Comparison of ENCODE assay signal across 22 cellular contexts in the genomic region with DNA sequence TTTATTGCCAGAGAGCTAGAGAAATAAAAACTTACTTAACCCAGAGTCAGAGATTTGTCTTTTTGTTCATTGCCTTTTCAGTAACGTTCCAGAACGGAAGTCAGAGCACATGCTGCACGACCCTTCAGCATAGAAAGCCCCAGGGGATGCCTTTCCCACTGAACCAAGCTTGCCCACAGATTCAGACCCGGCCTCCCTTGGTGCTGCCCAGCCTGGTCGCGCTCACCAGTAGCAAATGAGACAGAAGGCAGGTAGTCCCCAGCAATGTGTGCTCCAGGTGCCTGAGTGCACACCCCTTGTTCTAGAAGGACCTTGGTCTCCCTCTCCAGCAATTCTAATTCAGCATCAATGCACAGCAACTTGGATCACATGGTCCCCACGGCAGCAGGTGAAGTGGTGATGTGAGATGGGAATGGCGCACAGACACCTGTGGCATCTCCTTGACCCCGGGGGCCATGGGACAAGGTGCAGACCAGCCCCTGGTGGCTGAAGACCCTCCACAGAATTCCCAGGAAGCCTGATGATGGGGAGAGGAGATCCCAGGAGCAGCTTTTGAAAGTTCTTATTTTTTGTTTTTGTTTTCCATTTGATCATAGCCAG.
DNase-seq lines count a peak whose midpoint lies in the region; ATAC-seq, FAIRE-seq and TF ChIP-seq lines count a peak whose summit lies in the region.
"Had no signal": no experiment of that assay in that cellular context is flagged by ENCODE, and none has a peak within 500 bp of the region (broad histone marks: within the 10 kb centered on the region; RNA-seq: fewer than 3 reads in every experiment).

No MANE protein-coding gene starts in this region.

- H3K36me3 ChIP-seq in right atrium auricular region (no peaks in the 10 kb centered on the region), kidney (ENCODE audit: control insufficient read depth in 1 of 2, insufficient read depth in 2 of 2, low read length in 2 of 2) (no peaks in the 10 kb centered on the region), thyroid gland (no peaks in the 10 kb centered on the region)
- no peaks in the 10 kb centered on the region for H3K36me3 ChIP-seq in BLaER1 treated with 17β-estradiol and CSF1 and Interleukin-3, amounts not matched to agents 10 nM and 100 nM
- H3K36me3 ChIP-seq: HAP-1 had no signal

- H3K4me1 ChIP-seq in right atrium auricular region (no peaks in the 10 kb centered on the region), kidney (ENCODE audit: control insufficient read depth in 1 of 2, insufficient read depth in 1 of 2, low read depth in 1 of 2, low read length in 2 of 2) (no peaks in the 10 kb centered on the region), thyroid gland (peaks cover 2 to 8% of the 10 kb centered on the region in 2 donors), foreskin keratinocyte (no peaks in the 10 kb centered on the region)
- peaks cover 0 to 82% (median 68%) of the 10 kb centered on the region in 10 experiments; a peak in 19 of 20 replicates for H3K4me1 ChIP-seq in BLaER1 treated with 17β-estradiol and CSF1 and Interleukin-3, amounts not matched to agents 10 nM and 100 nM
- H3K4me1 ChIP-seq: HAP-1 had no signal

- no peak for FAIRE-seq in kidney (lab: Jason Lieb, UNC)
- FAIRE-seq: A549, D721Med, GM12878, GM18507, H54 had no signal

- 0 out of 22 replicates have a peak, but pooled peaks cover 0 to 8% (median 0%) of the 10 kb centered on the region in 11 experiments for H4K20me1 ChIP-seq in BLaER1 treated with 17β-estradiol and CSF1 and Interleukin-3, amounts not matched to agents 10 nM and 100 nM

- H3K27me3 ChIP-seq in right atrium auricular region, result no peaks in the 10 kb centered on the region
- H3K27me3 ChIP-seq in BLaER1 treated with 17β-estradiol and CSF1 and Interleukin-3, amounts not matched to agents 10 nM and 100 nM, result no peaks in the 10 kb centered on the region
- H3K27me3 ChIP-seq in thyroid gland, result no peaks in the 10 kb centered on the region
- H3K27me3 ChIP-seq in foreskin keratinocyte, result peaks cover 20% of the 10 kb centered on the region

- H3K9ac ChIP-seq in BLaER1 treated with 17β-estradiol and CSF1 and Interleukin-3, amounts not matched to agents 10 nM and 100 nM, result peak overlapping the region in 2 of 11 experiments; percentile 1 to 41; a peak in 2 of 22 replicates
- H3K9ac ChIP-seq in kidney (ENCODE audit: low read length in 2 of 2), result no peak overlapping the region

- H3K27ac ChIP-seq in right atrium auricular region (no peak overlapping the region), kidney (ENCODE audit: low read depth in 2 of 2, low read length in 2 of 2) (no peak overlapping the region), thyroid gland (no peak overlapping the region), foreskin keratinocyte (no peak overlapping the region)
- H3K27ac ChIP-seq in BLaER1 treated with 17β-estradiol and CSF1 and Interleukin-3, amounts not matched to agents 10 nM and 100 nM, result no peak overlapping the region
- H3K27ac ChIP-seq: A549 had no signal

- peak overlapping the region in 9 of 11 experiments; percentile 32 to 90 (median 63); a peak in 18 of 22 replicates for H3K4me2 ChIP-seq in BLaER1 treated with 17β-estradiol and CSF1 and Interleukin-3, amounts not matched to agents 10 nM and 100 nM
- H3K4me2 ChIP-seq: A549, GM23338 had no signal

- DNase-seq in cardiac septum (ENCODE audit: low spot score) (peak; percentile 66), right atrium auricular region (ENCODE audit: low spot score) (no peak), kidney (peak; percentile 35), posterior vena cava (ENCODE audit: low spot score) (peak; percentile 44), thyroid gland (no peak), foreskin keratinocyte (no peak), ACHN (no peak)
- DNase-seq: 8988T; CD4-positive, alpha-beta T cell; CD8-positive, alpha-beta memory T cell; DMS 273 treated with DMSO at 0.1 percent for 48 hours; DMS79; EL; GDM1 had no signal

- H3K9me3 ChIP-seq in right atrium auricular region (peaks cover 0 to 5% of the 10 kb centered on the region in 2 donors), kidney (ENCODE audit: control insufficient read depth in 1 of 2, low read length in 2 of 2) (no peaks in the 10 kb centered on the region), thyroid gland (no peaks in the 10 kb centered on the region)
- H3K9me3 ChIP-seq in BLaER1 treated with 17β-estradiol and CSF1 and Interleukin-3, amounts not matched to agents 10 nM and 100 nM (replicated peaks in 1 of 11), result peaks cover 0 to 7% (median 4%) of the 10 kb centered on the region in 11 experiments; a peak in 13 of 22 replicates
- H3K9me3 ChIP-seq: A549 had no signal

- ATAC-seq in foreskin keratinocyte, result no peak
- ATAC-seq: A549, GM12878, GM23338 had no signal

- WGBS in thyroid gland, 2 donors, result 71 to 82% methylated on average over 9 of the region's 9 CpGs

- intact Hi-C loops in cardiac septum (cut with DNase I), result no loop called here
- intact Hi-C loops in kidney (cut with DNase I), result no loop called here
- intact Hi-C loops in posterior vena cava (cut with DNase I), result loop anchor here in 1 of 2 donors (5.0 kb wide), 1 partner anchor 853 kb away; no protein-coding TSS in a partner anchor
- intact Hi-C loops in thyroid gland (cut with DNase I), result no loop called here

- TF ChIP-seq CTCF in right atrium auricular region (IDR thresholded peaks at IDR 0.05) (no peak), kidney (IDR thresholded peaks at IDR 0.05; ENCODE audit: borderline replicate concordance, extremely low read depth, insufficient read depth) (no peak), thyroid gland (IDR thresholded peaks at IDR 0.05) (no peak), foreskin keratinocyte (conservative IDR thresholded peaks at IDR 0.05) (no peak)

- in situ Hi-C loops in ACHN (cut with HindIII; ENCODE audit: low pct_ligation_motif_present, low pct_unique_long_range_greater_than_20kb, low sequenced_read_pairs), result no loop called here

- no peak for TF ChIP-seq POLR2A in thyroid gland (IDR thresholded peaks at IDR 0.05)

- H3K4me3 ChIP-seq in right atrium auricular region, result no peak overlapping the region
- no peak overlapping the region for H3K4me3 ChIP-seq in BLaER1 treated with 17β-estradiol and CSF1 and Interleukin-3, amounts not matched to agents 10 nM and 100 nM
- H3K4me3 ChIP-seq in kidney (ENCODE audit: low read length in 2 of 2), result no peak overlapping the region
- H3K4me3 ChIP-seq in thyroid gland (replicated peaks in 1 of 3), result no peak overlapping the region
- H3K4me3 ChIP-seq: A549, GM12878, GM23338, HAP-1 had no signal

Comparison
In these comparisons a context has a peak if more than half of its experiments do, and no peak if none do; other contexts are left out.
1. DNase-seq: peak in cardiac septum (single experiment), kidney (single experiment) and posterior vena cava (single experiment); none in right atrium auricular region (single experiment), thyroid gland (0 of 2), foreskin keratinocyte (0 of 2) and ACHN (single experiment).